Comparison of ENCODE assay signal across 1 cellular context in genomic region chrX:78945186-78945912, GRCh38.
TF ChIP-seq lines count a peak whose summit lies in the region.

Gene P2RY10, plus strand, starts transcription at chrX:78945391. Its CDS starts 15,130 bp downstream, at chrX:78960521.

TF ChIP-seq in WTC11, 78 proteins besides CTCF, POLR2A, EP300 and RAD21 (continued from another document):
- TF ChIP-seq ZNF532 (CRISPR knock-in tag; IDR thresholded peaks at IDR 0.05; ENCODE audit: borderline replicate concordance) (no peak), FOXP4 (CRISPR knock-in tag; IDR thresholded peaks at IDR 0.05) (no peak), ZNF416 (CRISPR knock-in tag; IDR thresholded peaks at IDR 0.05) (no peak), RELA (CRISPR knock-in tag; IDR thresholded peaks at IDR 0.05; ENCODE audit: borderline replicate concordance) (no peak), ZNF232 (CRISPR knock-in tag; IDR thresholded peaks at IDR 0.05) (no peak), E2F1 (CRISPR knock-in tag; IDR thresholded peaks at IDR 0.05) (no peak), FOXP1 (CRISPR knock-in tag; IDR thresholded peaks at IDR 0.05; ENCODE audit: borderline replicate concordance) (no peak), FOXJ3 (CRISPR knock-in tag; IDR thresholded peaks at IDR 0.05; ENCODE audit: borderline replicate concordance) (no peak), ZBTB43 (CRISPR knock-in tag; IDR thresholded peaks at IDR 0.05) (no peak), ZNF138 (CRISPR knock-in tag; conservative IDR thresholded peaks at IDR 0.05) (no peak), ELF4 (CRISPR knock-in tag; IDR thresholded peaks at IDR 0.05; ENCODE audit: low read depth) (no peak), CBFB (CRISPR knock-in tag; IDR thresholded peaks at IDR 0.05; ENCODE audit: low read depth) (no peak)
